In the genomic region with DNA sequence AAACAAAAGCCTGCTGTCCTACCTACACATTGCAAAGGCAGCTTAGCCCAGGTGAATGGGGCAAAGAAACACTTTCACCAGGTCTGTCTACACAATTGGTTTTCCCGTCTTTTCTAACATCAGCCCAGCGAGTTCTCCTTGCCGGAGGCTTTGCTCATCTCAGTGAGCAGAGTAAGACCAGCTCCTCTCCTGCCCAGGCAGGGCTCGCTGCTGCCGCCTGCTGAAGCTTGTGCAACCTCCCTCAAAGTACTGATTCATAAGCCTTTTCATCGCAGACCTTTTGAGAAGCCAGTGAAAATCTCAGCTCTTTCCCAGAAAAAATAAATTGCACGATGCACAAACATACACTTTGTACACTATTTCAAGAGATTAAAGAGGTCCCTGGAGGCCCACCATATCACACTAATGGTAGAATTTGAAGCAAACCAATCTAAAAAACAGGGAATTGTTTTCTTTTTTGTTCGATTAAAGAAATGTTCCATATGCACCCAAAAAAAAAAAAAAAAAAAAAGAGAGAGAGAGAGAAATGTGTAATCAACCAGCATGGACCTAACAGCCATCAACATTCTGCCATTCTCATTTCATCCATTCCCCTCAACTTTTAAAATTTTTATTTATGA, we compare ENCODE assay signal across 10 cellular contexts.
A peak's percentile ranks its signal among the peaks of the same experiment; 100 is the strongest.
DNase-seq lines count a peak whose midpoint lies in the region; ATAC-seq, FAIRE-seq and TF ChIP-seq lines count a peak whose summit lies in the region.
"Had no signal": no experiment of that assay in that cellular context is flagged by ENCODE, and none has a peak within 500 bp of the region (broad histone marks: within the 10 kb centered on the region; RNA-seq: fewer than 3 reads in every experiment).

No MANE protein-coding gene starts in this region.

- intact Hi-C loops in mammary epithelial cell (cut with micrococcal nuclease): loop anchor here (1.0 to 10.0 kb wide), 2 partner anchors 568 to 779 kb away; no protein-coding TSS in a partner anchor
- intact Hi-C loops in kidney (cut with DNase I): loop anchor here (10.0 kb wide), 1 partner anchor 569 kb away; no protein-coding TSS in a partner anchor

- no peak for DNase-seq in D721Med (ENCODE audit: insufficient read length, low spot score)
- DNase-seq in GM23338 (ENCODE audit: low spot score): peak; percentile 87
- peak; percentile 5 for DNase-seq in NCI-H460 (ENCODE audit: extremely low read depth, low read depth)
- peak; percentile 40 for DNase-seq in mammary epithelial cell
- DNase-seq in kidney: peak; percentile 73
- DNase-seq in tibial nerve (ENCODE audit: low spot score in 2 of 2): peak in 1 of 2 donors; percentile 40

- no peaks in the 10 kb centered on the region for H3K9me3 Mint-ChIP-seq in GM23338

- no peaks in the 10 kb centered on the region for H3K79me2 ChIP-seq in GM23338 (replicated peaks; ENCODE audit: insufficient read depth)
- H3K79me2 ChIP-seq in mammary epithelial cell (ENCODE audit: insufficient read depth, low read length): no peaks in the 10 kb centered on the region

- peak; percentile 98 for ATAC-seq in GM23338
- ATAC-seq in GM21360 (IDR thresholded peaks at IDR 0.05; ENCODE audit: unreplicated experiment): no peak
- ATAC-seq in GM19328 (IDR thresholded peaks at IDR 0.05; ENCODE audit: unreplicated experiment): no peak

- H3K27me3 ChIP-seq in GM23338 (ENCODE audit: insufficient read depth) (no peaks in the 10 kb centered on the region), mammary epithelial cell (ENCODE audit: insufficient read depth, low read length) (peaks cover 1% of the 10 kb centered on the region), tibial nerve (no peaks in the 10 kb centered on the region)

- BruUV-seq in mammary epithelial cell (replicated peaks; lab: Mats Ljungman, UMichigan): no TSS peak

- no peaks in the 10 kb centered on the region for H3F3A ChIP-seq in GM23338 (replicated peaks; ENCODE audit: low read depth)

- no peaks in the 10 kb centered on the region for H3K27me3 Mint-ChIP-seq in GM23338 (ENCODE audit: insufficient read depth, low read depth, poor library complexity)

- H3K27ac ChIP-seq in GM23338 (ENCODE audit: low read depth) (no peak overlapping the region), mammary epithelial cell (ENCODE audit: insufficient read depth, low read depth, low read length) (no peak overlapping the region), kidney (ENCODE audit: low read depth in 2 of 2, low read length in 2 of 2) (no peak overlapping the region), tibial nerve (no peak overlapping the region)
- H3K27ac ChIP-seq: KMS-11 had no signal

- H3K4me2 ChIP-seq in GM23338 (no peak overlapping the region), mammary epithelial cell (ENCODE audit: insufficient read depth, low read depth, low read length) (no peak overlapping the region)
- H3K4me2 ChIP-seq: KMS-11 had no signal

- H3K9ac ChIP-seq in mammary epithelial cell (ENCODE audit: insufficient read depth, low read length) (no peak overlapping the region), kidney (ENCODE audit: low read length in 2 of 2) (no peak overlapping the region)
- H3K9ac ChIP-seq: KMS-11 had no signal

- H2AFZ ChIP-seq in GM23338: no peak overlapping the region
- H2AFZ ChIP-seq in mammary epithelial cell (ENCODE audit: low read depth, low read length): no peak overlapping the region

- TF ChIP-seq POLR2A in tibial nerve (IDR thresholded peaks at IDR 0.05): no peak

- H3K4me1 ChIP-seq in GM23338 (ENCODE audit: insufficient read depth) (no peaks in the 10 kb centered on the region), mammary epithelial cell (ENCODE audit: insufficient read depth, low read length) (no peaks in the 10 kb centered on the region), kidney (ENCODE audit: control insufficient read depth in 1 of 2, insufficient read depth in 1 of 2, low read depth in 1 of 2, low read length in 2 of 2) (no peaks in the 10 kb centered on the region), tibial nerve (peaks cover 0 to 7% (median 0%) of the 10 kb centered on the region in 4 donors)

- no peak for TF ChIP-seq EP300 in tibial nerve (IDR thresholded peaks at IDR 0.05)

- H3K4me3 Mint-ChIP-seq in GM23338: no peak overlapping the region

- H4K20me1 ChIP-seq in GM23338 (replicated peaks; ENCODE audit: insufficient read depth) (no peaks in the 10 kb centered on the region), mammary epithelial cell (ENCODE audit: insufficient read depth, low read length) (no peaks in the 10 kb centered on the region)

- H3K4me3 ChIP-seq in GM23338 (no peak overlapping the region), mammary epithelial cell (replicated peaks in 1 of 3; ENCODE audit: insufficient read depth in 1 of 3, low read depth in 2 of 3, low read length in 3 of 3) (no peak overlapping the region), kidney (ENCODE audit: low read length in 2 of 2) (no peak overlapping the region), tibial nerve (no peak overlapping the region)
- H3K4me3 ChIP-seq: lung had no signal

- H3K36me3 ChIP-seq in GM23338 (ENCODE audit: insufficient read depth) (no peaks in the 10 kb centered on the region), mammary epithelial cell (ENCODE audit: insufficient read depth, low read length) (no peaks in the 10 kb centered on the region), kidney (ENCODE audit: control insufficient read depth in 1 of 2, insufficient read depth in 2 of 2, low read length in 2 of 2) (no peaks in the 10 kb centered on the region), tibial nerve (no peaks in the 10 kb centered on the region)

- WGBS in mammary epithelial cell (ENCODE audit: low coverage, missing lambda C conversion rate): 14% methylated on average over 8 of the region's 8 CpGs
- WGBS in tibial nerve, 2 donors: 10 to 11% methylated on average over 8 of the region's 8 CpGs

- no peaks in the 10 kb centered on the region for H3K9me2 ChIP-seq in GM23338 (ENCODE audit: insufficient read depth)

- in situ Hi-C loops in mammary epithelial cell (cut with MboI; ENCODE audit: low sequenced_read_pairs in 2 of 2): loop anchor here (10.0 to 25.0 kb wide), 3 partner anchors 559 to 1477 kb away; no protein-coding TSS in a partner anchor

- FAIRE-seq in D721Med (lab: Jason Lieb, UNC) (no peak), kidney (lab: Jason Lieb, UNC) (no peak)

- dilution Hi-C loops in mammary epithelial cell (cut with HindIII; ENCODE audit: low sequenced_read_pairs): loop anchor here (10.0 kb wide), 1 partner anchor 559 kb away; no protein-coding TSS in a partner anchor

- H3K9me3 ChIP-seq in mammary epithelial cell (replicated peaks; ENCODE audit: insufficient read depth, low read length) (no peaks in the 10 kb centered on the region), kidney (ENCODE audit: control insufficient read depth in 1 of 2, low read length in 2 of 2) (no peaks in the 10 kb centered on the region), tibial nerve (no peaks in the 10 kb centered on the region)

- TF ChIP-seq CTCF in D721Med (IDR thresholded peaks at IDR 0.05; ENCODE audit: insufficient read depth, missing control alignments) (peak; percentile 57), GM23338 (conservative IDR thresholded peaks at IDR 0.05; ENCODE audit: low read depth in 2 of 2) (peak; percentile 84 to 87), mammary epithelial cell (conservative IDR thresholded peaks at IDR 0.05 in 1 of 2, IDR thresholded peaks at IDR 0.05 in 1 of 2; ENCODE audit: extremely low read depth in 1 of 2, insufficient read depth in 1 of 2, low read depth in 1 of 2, low read length in 2 of 2) (peak; percentile 40 to 90), kidney (IDR thresholded peaks at IDR 0.05; ENCODE audit: borderline replicate concordance, extremely low read depth, insufficient read depth) (peak; percentile 42), tibial nerve (IDR thresholded peaks at IDR 0.05) (peak; percentile 13 to 62 (median 44))

- no peak overlapping the region for H3K27ac Mint-ChIP-seq in GM23338

- peaks cover 10% of the 10 kb centered on the region for H3K4me1 Mint-ChIP-seq in GM23338

- CTCF ChIA-PET in mammary epithelial cell (lab: Charles Lee; ENCODE audit: low non-redundant PET): interaction anchor here (0.6 to 0.9 kb wide), 2 partner anchors 250 to 1462 kb away, joined by 3 to 41 read pairs; no protein-coding TSS in a partner anchor

- no peaks in the 10 kb centered on the region for H3K36me3 Mint-ChIP-seq in GM23338 (ENCODE audit: low read depth)

TF ChIP-seq in GM23338, 12 proteins besides CTCF, POLR2A, EP300 and RAD21:
- TF ChIP-seq POLR2AphosphoS5 (IDR thresholded peaks at IDR 0.05; ENCODE audit: low read depth): no peak
